In the genomic region with DNA sequence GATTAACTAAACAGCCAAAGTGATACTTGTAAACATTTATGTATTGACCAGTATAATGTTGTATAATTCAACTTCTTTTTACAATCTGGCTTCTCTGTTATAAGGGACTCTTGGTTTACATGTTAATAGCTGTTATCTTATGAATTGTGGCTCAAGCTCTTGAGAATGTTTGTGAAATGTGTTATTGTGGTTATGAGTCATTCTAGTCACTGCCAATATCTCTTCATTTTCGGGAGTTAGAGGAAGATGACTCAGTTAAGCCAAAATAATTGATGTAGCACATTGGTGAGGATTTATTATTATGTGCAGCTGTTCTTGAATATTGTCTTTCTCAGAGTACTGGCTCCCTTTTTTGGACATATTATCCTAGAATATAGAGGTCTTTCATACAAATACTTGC, we compare ENCODE assay signal across 1 cellular context.
TF ChIP-seq lines count a peak whose summit lies in the region.

No MANE protein-coding gene starts in this region.

TF ChIP-seq in HEK293, 187 proteins besides CTCF, POLR2A, EP300 and RAD21 (continued from another document):
- TF ChIP-seq, protein P1, sequence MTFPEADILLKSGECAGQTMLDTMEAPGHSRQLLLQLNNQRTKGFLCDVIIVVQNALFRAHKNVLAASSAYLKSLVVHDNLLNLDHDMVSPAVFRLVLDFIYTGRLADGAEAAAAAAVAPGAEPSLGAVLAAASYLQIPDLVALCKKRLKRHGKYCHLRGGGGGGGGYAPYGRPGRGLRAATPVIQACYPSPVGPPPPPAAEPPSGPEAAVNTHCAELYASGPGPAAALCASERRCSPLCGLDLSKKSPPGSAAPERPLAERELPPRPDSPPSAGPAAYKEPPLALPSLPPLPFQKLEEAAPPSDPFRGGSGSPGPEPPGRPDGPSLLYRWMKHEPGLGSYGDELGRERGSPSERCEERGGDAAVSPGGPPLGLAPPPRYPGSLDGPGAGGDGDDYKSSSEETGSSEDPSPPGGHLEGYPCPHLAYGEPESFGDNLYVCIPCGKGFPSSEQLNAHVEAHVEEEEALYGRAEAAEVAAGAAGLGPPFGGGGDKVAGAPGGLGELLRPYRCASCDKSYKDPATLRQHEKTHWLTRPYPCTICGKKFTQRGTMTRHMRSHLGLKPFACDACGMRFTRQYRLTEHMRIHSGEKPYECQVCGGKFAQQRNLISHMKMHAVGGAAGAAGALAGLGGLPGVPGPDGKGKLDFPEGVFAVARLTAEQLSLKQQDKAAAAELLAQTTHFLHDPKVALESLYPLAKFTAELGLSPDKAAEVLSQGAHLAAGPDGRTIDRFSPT (tag by site-specific recombination; IDR thresholded peaks at IDR 0.05), result peak; percentile 73
- TF ChIP-seq, protein P2, sequence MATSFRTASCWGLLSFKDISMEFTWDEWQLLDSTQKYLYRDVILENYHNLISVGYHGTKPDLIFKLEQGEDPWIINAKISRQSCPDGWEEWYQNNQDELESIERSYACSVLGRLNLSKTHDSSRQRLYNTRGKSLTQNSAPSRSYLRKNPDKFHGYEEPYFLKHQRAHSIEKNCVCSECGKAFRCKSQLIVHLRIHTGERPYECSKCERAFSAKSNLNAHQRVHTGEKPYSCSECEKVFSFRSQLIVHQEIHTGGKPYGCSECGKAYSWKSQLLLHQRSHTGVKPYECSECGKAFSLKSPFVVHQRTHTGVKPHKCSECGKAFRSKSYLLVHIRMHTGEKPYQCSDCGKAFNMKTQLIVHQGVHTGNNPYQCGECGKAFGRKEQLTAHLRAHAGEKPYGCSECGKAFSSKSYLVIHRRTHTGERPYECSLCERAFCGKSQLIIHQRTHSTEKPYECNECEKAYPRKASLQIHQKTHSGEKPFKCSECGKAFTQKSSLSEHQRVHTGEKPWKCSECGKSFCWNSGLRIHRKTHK (tag by site-specific recombination; IDR thresholded peaks at IDR 0.05), result no peak
- TF ChIP-seq ZNF521 (tag by site-specific recombination; IDR thresholded peaks at IDR 0.05) (no peak), BCL11A (tag by site-specific recombination; IDR thresholded peaks at IDR 0.05; ENCODE audit: low read depth) (peak; percentile 78; the same call in 1 of the 2 replicates), SCRT1 (tag by site-specific recombination; IDR thresholded peaks at IDR 0.05; ENCODE audit: borderline replicate concordance) (no peak), ZNF776 (tag by site-specific recombination; IDR thresholded peaks at IDR 0.05; ENCODE audit: borderline replicate concordance) (no peak), ZFP37 (tag by site-specific recombination; IDR thresholded peaks at IDR 0.05) (peak; percentile 41; the same call in 1 of the 2 replicates), ZBTB48 (tag by site-specific recombination; IDR thresholded peaks at IDR 0.05) (no peak), ZNF629 (tag by site-specific recombination; IDR thresholded peaks at IDR 0.05) (peak; percentile 75), REPIN1 (tag by site-specific recombination; IDR thresholded peaks at IDR 0.05; ENCODE audit: low read depth) (no peak), ZNF366 (tag by site-specific recombination; conservative IDR thresholded peaks at IDR 0.05) (peak; percentile 82), ZNF350 (tag by site-specific recombination; IDR thresholded peaks at IDR 0.05) (no peak), GFI1B (tag by site-specific recombination; IDR thresholded peaks at IDR 0.05) (no peak), MEIS1 (CRISPR knock-in tag; IDR thresholded peaks at IDR 0.05; ENCODE audit: borderline replicate concordance) (no peak), ZNF571 (tag by site-specific recombination; IDR thresholded peaks at IDR 0.05) (no peak), ZNF555 (tag by site-specific recombination; conservative IDR thresholded peaks at IDR 0.05) (no peak), SP7 (tag by site-specific recombination; IDR thresholded peaks at IDR 0.05) (peak; percentile 72), KLF7 (tag by site-specific recombination; IDR thresholded peaks at IDR 0.05; ENCODE audit: borderline replicate concordance) (no peak), ZNF510 (tag by site-specific recombination; IDR thresholded peaks at IDR 0.05; ENCODE audit: insufficient replicate concordance) (no peak), ZEB2 (tag by site-specific recombination; IDR thresholded peaks at IDR 0.05) (peak; percentile 93), ZBTB7A (tag by site-specific recombination; IDR thresholded peaks at IDR 0.05; ENCODE audit: low read depth) (no peak), ZNF335 (tag by site-specific recombination; conservative IDR thresholded peaks at IDR 0.05) (no peak), ZNF843 (tag by site-specific recombination; IDR thresholded peaks at IDR 0.05) (no peak), ZNF292 (tag by site-specific recombination; IDR thresholded peaks at IDR 0.05; ENCODE audit: borderline replicate concordance, low read depth) (no peak), ZNF707 (tag by site-specific recombination; IDR thresholded peaks at IDR 0.05) (no peak)
- TF ChIP-seq, protein P3, sequence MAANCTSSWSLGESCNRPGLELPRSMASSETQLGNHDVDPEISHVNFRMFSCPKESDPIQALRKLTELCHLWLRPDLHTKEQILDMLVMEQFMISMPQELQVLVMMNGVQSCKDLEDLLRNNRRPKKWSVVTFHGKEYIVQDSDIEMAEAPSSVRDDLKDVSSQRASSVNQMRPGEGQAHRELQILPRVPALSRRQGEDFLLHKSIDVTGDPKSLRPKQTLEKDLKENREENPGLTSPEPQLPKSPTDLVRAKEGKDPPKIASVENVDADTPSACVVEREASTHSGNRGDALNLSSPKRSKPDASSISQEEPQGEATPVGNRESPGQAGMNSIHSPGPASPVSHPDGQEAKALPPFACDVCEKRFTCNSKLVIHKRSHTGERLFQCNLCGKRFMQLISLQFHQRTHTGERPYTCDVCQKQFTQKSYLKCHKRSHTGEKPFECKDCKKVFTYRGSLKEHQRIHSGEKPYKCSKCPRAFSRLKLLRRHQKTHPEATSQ (tag by site-specific recombination; IDR thresholded peaks at IDR 0.05), result no peak
- TF ChIP-seq, protein P4, sequence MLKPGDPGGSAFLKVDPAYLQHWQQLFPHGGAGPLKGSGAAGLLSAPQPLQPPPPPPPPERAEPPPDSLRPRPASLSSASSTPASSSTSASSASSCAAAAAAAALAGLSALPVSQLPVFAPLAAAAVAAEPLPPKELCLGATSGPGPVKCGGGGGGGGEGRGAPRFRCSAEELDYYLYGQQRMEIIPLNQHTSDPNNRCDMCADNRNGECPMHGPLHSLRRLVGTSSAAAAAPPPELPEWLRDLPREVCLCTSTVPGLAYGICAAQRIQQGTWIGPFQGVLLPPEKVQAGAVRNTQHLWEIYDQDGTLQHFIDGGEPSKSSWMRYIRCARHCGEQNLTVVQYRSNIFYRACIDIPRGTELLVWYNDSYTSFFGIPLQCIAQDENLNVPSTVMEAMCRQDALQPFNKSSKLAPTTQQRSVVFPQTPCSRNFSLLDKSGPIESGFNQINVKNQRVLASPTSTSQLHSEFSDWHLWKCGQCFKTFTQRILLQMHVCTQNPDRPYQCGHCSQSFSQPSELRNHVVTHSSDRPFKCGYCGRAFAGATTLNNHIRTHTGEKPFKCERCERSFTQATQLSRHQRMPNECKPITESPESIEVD (tag by site-specific recombination; IDR thresholded peaks at IDR 0.05), result peak; percentile 26; the same call in 1 of the 2 replicates
- TF ChIP-seq, protein P5, sequence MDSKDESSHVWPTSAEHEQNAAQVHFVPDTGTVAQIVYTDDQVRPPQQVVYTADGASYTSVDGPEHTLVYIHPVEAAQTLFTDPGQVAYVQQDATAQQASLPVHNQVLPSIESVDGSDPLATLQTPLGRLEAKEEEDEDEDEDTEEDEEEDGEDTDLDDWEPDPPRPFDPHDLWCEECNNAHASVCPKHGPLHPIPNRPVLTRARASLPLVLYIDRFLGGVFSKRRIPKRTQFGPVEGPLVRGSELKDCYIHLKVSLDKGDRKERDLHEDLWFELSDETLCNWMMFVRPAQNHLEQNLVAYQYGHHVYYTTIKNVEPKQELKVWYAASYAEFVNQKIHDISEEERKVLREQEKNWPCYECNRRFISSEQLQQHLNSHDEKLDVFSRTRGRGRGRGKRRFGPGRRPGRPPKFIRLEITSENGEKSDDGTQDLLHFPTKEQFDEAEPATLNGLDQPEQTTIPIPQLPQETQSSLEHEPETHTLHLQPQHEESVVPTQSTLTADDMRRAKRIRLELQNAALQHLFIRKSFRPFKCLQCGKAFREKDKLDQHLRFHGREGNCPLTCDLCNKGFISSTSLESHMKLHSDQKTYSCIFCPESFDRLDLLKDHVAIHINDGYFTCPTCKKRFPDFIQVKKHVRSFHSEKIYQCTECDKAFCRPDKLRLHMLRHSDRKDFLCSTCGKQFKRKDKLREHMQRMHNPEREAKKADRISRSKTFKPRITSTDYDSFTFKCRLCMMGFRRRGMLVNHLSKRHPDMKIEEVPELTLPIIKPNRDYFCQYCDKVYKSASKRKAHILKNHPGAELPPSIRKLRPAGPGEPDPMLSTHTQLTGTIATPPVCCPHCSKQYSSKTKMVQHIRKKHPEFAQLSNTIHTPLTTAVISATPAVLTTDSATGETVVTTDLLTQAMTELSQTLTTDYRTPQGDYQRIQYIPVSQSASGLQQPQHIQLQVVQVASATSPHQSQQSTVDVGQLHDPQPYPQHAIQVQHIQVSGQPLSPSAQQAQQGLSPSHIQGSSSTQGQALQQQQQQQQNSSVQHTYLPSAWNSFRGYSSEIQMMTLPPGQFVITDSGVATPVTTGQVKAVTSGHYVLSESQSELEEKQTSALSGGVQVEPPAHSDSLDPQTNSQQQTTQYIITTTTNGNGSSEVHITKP (tag by site-specific recombination; IDR thresholded peaks at IDR 0.05), result no peak
- TF ChIP-seq, protein P6, sequence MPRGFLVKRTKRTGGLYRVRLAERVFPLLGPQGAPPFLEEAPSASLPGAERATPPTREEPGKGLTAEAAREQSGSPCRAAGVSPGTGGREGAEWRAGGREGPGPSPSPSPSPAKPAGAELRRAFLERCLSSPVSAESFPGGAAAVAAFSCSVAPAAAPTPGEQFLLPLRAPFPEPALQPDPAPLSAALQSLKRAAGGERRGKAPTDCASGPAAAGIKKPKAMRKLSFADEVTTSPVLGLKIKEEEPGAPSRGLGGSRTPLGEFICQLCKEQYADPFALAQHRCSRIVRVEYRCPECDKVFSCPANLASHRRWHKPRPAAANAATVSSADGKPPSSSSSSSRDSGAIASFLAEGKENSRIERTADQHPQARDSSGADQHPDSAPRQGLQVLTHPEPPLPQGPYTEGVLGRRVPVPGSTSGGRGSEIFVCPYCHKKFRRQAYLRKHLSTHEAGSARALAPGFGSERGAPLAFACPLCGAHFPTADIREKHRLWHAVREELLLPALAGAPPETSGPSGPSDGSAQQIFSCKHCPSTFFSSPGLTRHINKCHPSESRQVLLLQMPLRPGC (tag by site-specific recombination; IDR thresholded peaks at IDR 0.05), result peak; percentile 65; the same call in 1 of the 2 replicates
- TF ChIP-seq, protein P7, sequence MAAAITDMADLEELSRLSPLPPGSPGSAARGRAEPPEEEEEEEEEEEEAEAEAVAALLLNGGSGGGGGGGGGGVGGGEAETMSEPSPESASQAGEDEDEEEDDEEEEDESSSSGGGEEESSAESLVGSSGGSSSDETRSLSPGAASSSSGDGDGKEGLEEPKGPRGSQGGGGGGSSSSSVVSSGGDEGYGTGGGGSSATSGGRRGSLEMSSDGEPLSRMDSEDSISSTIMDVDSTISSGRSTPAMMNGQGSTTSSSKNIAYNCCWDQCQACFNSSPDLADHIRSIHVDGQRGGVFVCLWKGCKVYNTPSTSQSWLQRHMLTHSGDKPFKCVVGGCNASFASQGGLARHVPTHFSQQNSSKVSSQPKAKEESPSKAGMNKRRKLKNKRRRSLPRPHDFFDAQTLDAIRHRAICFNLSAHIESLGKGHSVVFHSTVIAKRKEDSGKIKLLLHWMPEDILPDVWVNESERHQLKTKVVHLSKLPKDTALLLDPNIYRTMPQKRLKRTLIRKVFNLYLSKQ (tag by site-specific recombination; IDR thresholded peaks at IDR 0.05; ENCODE audit: borderline replicate concordance), result no peak
